ENCODE assay signal across 3 cellular contexts in genomic region chr7:157688439-157689268, GRCh38.
TF ChIP-seq lines count a peak whose summit lies in the region.

No MANE protein-coding gene starts in this region.

TF ChIP-seq in SK-N-SH, 30 proteins besides CTCF, POLR2A, EP300 and RAD21:
- TF ChIP-seq SIN3A (IDR thresholded peaks at IDR 0.05; ENCODE audit: borderline replicate concordance, low read depth, low read length) (no peak), NFIC (IDR thresholded peaks at IDR 0.05; ENCODE audit: borderline replicate concordance) (no peak), TAF1 (IDR thresholded peaks at IDR 0.05; ENCODE audit: borderline replicate concordance, low read depth, low read length) (no peak)

TF ChIP-seq in SK-N-SH treated with all-trans-retinoic acid at 6 μM for 48 hours, 23 proteins besides CTCF, POLR2A, EP300 and RAD21:
- TF ChIP-seq ZNF565 (CRISPR knock-in tag; conservative IDR thresholded peaks at IDR 0.05; ENCODE audit: low read depth) (no peak), ZC3H10 (CRISPR knock-in tag; IDR thresholded peaks at IDR 0.05) (no peak), TOX (CRISPR knock-in tag; IDR thresholded peaks at IDR 0.05; ENCODE audit: borderline replicate concordance) (no peak)

TF ChIP-seq in HCT116, 20 proteins besides CTCF, POLR2A, EP300 and RAD21:
- TF ChIP-seq ZFX (IDR thresholded peaks at IDR 0.05) (no peak), REST (IDR thresholded peaks at IDR 0.05; ENCODE audit: low read depth) (no peak), FOSL1 (IDR thresholded peaks at IDR 0.05; ENCODE audit: low read depth) (no peak), EGR1 (IDR thresholded peaks at IDR 0.05; ENCODE audit: low read depth) (no peak), TCF7L2 (IDR thresholded peaks at IDR 0.05; ENCODE audit: borderline replicate concordance, extremely low read depth, insufficient read depth, insufficient read length) (no peak), ATF3 (IDR thresholded peaks at IDR 0.05) (no peak), EZH2phosphoT487 (IDR thresholded peaks at IDR 0.05; ENCODE audit: borderline replicate concordance) (no peak), SIN3A (IDR thresholded peaks at IDR 0.05; ENCODE audit: low read depth) (no peak), JUND (IDR thresholded peaks at IDR 0.05) (no peak), CEBPB (IDR thresholded peaks at IDR 0.05; ENCODE audit: low read depth) (no peak)
TF ChIP-seq in HCT116: peak in this region for 0.
